In the genomic region with DNA sequence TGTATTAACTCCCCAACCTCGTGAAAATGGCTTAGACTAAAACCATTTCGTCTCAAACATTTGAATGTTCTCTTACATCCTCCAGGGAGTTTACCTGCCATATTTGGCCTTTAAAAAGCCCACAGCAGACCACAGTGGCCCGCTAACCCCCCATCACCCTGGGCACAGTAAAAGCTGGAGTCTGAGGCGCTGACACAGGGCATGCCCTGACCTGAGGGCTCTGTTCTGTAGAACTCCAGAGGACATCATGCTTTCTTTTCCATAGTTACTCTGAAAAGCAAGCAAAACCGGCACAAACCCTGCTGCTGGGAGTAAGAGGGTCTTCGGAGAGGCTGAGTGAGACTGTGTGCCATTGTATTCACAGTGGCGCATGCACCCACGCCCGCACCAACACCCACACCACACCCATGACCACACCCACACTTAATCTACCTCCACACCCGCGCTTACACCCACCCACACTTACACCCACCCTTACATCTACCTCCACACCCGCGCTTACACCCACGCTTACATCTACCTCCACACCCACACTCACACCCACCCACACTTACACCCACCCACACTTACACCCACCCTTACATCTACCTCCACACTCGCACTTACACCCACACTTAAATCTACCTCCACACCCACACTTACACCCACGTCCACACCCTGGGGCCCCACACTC, we compare ENCODE assay signal across 9 cellular contexts. TPM values are rescaled to one million over a fixed set of nuclear protein-coding genes. Genes with fewer than 3 reads are reported as not detected.
DNase-seq lines count a peak whose midpoint lies in the region; ATAC-seq, FAIRE-seq and TF ChIP-seq lines count a peak whose summit lies in the region.
"Had no signal": no experiment of that assay in that cellular context is flagged by ENCODE, and none has a peak within 500 bp of the region (broad histone marks: within the 10 kb centered on the region; RNA-seq: fewer than 3 reads in every experiment).

No MANE protein-coding gene starts in this region.

- H3K27ac ChIP-seq in astrocyte (ENCODE audit: low read depth, low read length): no peak overlapping the region

- peak; percentile 100 for FAIRE-seq in astrocyte (lab: Jason Lieb, UNC)

- H3K4me1 ChIP-seq in astrocyte (ENCODE audit: insufficient read depth, low read length): no peaks in the 10 kb centered on the region

- H3K4me3 ChIP-seq in AG04449 (ENCODE audit: low read depth, low read length) (no peak overlapping the region), astrocyte (ENCODE audit: insufficient read depth, low read depth, low read length) (no peak overlapping the region)

- peak; percentile 45 for DNase-seq in AG04449 (ENCODE audit: low read depth, low spot score)
- DNase-seq in GM13977 (ENCODE audit: low spot score): peak; percentile 88
- DNase-seq in astrocyte (ENCODE audit: low read depth): peak; percentile 71
- peak; percentile 36 for DNase-seq in kidney tubule cell (ENCODE audit: low spot score)
- no peak for DNase-seq in HuH-7.5 (ENCODE audit: low spot score)

- no peaks in the 10 kb centered on the region for H3K9me3 ChIP-seq in astrocyte (ENCODE audit: insufficient read depth, low read depth, low read length)

- no peak overlapping the region for H3K9ac ChIP-seq in astrocyte (ENCODE audit: low read length)

- peaks cover 16% of the 10 kb centered on the region for H3K36me3 Mint-ChIP-seq in astrocyte (ENCODE audit: low read depth, unreplicated experiment)

- no peaks in the 10 kb centered on the region for H3K9me3 Mint-ChIP-seq in astrocyte (ENCODE audit: unreplicated experiment)
- H3K9me3 Mint-ChIP-seq: IgD-negative memory B cell had no signal

- POLR2A ChIA-PET in AG04449 (lab: Yijun Ruan, JAX): no interaction called here

- no peaks in the 10 kb centered on the region for H3K36me3 ChIP-seq in astrocyte (ENCODE audit: insufficient read depth, low read length)

- in situ Hi-C loops in GM13977 (cut with MboI; ENCODE audit: low pct_unique_long_range_greater_than_20kb, low sequenced_read_pairs, unreplicated experiment): no loop called here

- H3K4me2 ChIP-seq in astrocyte (ENCODE audit: low read length): no peak overlapping the region

- TF ChIP-seq CTCF in AG04449 (IDR thresholded peaks at IDR 0.05; ENCODE audit: insufficient read depth, low read length, missing control alignments) (no peak), GM13977 (IDR thresholded peaks at IDR 0.05; ENCODE audit: extremely low read depth, insufficient read depth, missing control alignments) (no peak), astrocyte (IDR thresholded peaks at IDR 0.05; ENCODE audit: insufficient read depth, low read depth, low read length) (no peak)

- H3K79me2 ChIP-seq in astrocyte (ENCODE audit: insufficient read depth, low read length): no peaks in the 10 kb centered on the region

- no peaks in the 10 kb centered on the region for H4K20me1 ChIP-seq in astrocyte (ENCODE audit: insufficient read depth, low read length)

- ATAC-seq in HG03095 (IDR thresholded peaks at IDR 0.05; ENCODE audit: unreplicated experiment): no peak
- no peak for ATAC-seq in GM21717 (IDR thresholded peaks at IDR 0.05; ENCODE audit: unreplicated experiment)
- ATAC-seq in GM18870 (IDR thresholded peaks at IDR 0.05; ENCODE audit: unreplicated experiment): no peak

- no peak overlapping the region for H2AFZ ChIP-seq in astrocyte (ENCODE audit: low read depth, low read length)

- H3K27me3 Mint-ChIP-seq in astrocyte (ENCODE audit: low read depth, unreplicated experiment): peaks cover 3% of the 10 kb centered on the region

- no peaks in the 10 kb centered on the region for H3K27me3 ChIP-seq in astrocyte (ENCODE audit: insufficient read depth, low read length)

- CTCF ChIA-PET in AG04449 (lab: Yijun Ruan, JAX): interaction anchor here (0.8 to 1.0 kb wide), 2 partner anchors 11 to 13 kb away, joined by 3 read pairs; no protein-coding TSS in a partner anchor

- peaks cover 6% of the 10 kb centered on the region for H3K4me1 Mint-ChIP-seq in astrocyte (ENCODE audit: low read depth, unreplicated experiment)
- H3K4me1 Mint-ChIP-seq: IgD-negative memory B cell had no signal

- H3K4me3 Mint-ChIP-seq in astrocyte (ENCODE audit: unreplicated experiment): no peak overlapping the region
- H3K4me3 Mint-ChIP-seq: IgD-negative memory B cell had no signal

- H3K27ac Mint-ChIP-seq in astrocyte (ENCODE audit: unreplicated experiment): no peak overlapping the region
- H3K27ac Mint-ChIP-seq: IgD-negative memory B cell had no signal

RNA-seq across cellular contexts. Expression of gene LRRC27, which starts 32.1 kb away (rescaled TPM):
- 7.8 and 8.0 TPM in 2 replicates for total RNA-seq in astrocyte

RNA-seq across cellular contexts. Expression of gene PWWP2B, which starts 32.9 kb away (rescaled TPM):
- 12.0 and 14.1 TPM in 2 replicates for total RNA-seq in astrocyte

RNA-seq across cellular contexts. Expression of gene STK32C, which starts 56.3 kb away (rescaled TPM):
- 12.3 and 13.6 TPM in 2 replicates for total RNA-seq in astrocyte
